ENCODE assay signal across 7 cellular contexts in genomic region chr11:3324724-3325123, GRCh38. TPM values are rescaled to one million over a fixed set of nuclear protein-coding genes. Genes with fewer than 3 reads are reported as not detected.
DNase-seq lines count a peak whose midpoint lies in the region; ATAC-seq, FAIRE-seq and TF ChIP-seq lines count a peak whose summit lies in the region.
"Not testable (repeated sequence)": the region's sequence is repeated elsewhere in the genome, so short reads cannot be mapped to it uniquely, and the experiment has no call there.

No MANE protein-coding gene starts in this region.

- H3K27ac ChIP-seq in HepG2 (ENCODE audit: extremely low read length, insufficient read depth, low read length), result not testable (repeated sequence)

- not testable (repeated sequence) for BruUV-seq in HepG2 (replicated peaks; lab: Mats Ljungman, UMichigan)

- not testable (repeated sequence) for TF ChIP-seq CTCF in bronchial epithelial cell (IDR thresholded peaks at IDR 0.05; ENCODE audit: insufficient read depth, low read length, severe bottlenecking); HepG2 (CRISPR knock-in tag; IDR thresholded peaks at IDR 0.05)

- not testable (repeated sequence) for TF ChIP-seq EP300 in HepG2 (IDR thresholded peaks at IDR 0.05; ENCODE audit: low read depth in 2 of 2, low read length in 2 of 2); HepG2 (CRISPR knock-in tag; IDR thresholded peaks at IDR 0.05; ENCODE audit: borderline replicate concordance)

- not testable (repeated sequence) for H3K27ac Mint-ChIP-seq in natural killer cell treated with Interleukin-12 subunit alpha and Interleukin-12 subunit beta and Interleukin-15 and Interleukin-18, amount 100 ng/mL, for 72 hours

- POLR2A ChIA-PET in HepG2 (lab: Yijun Ruan, JAX), result not testable (repeated sequence)

- in situ Hi-C loops in HepG2 (cut with HindIII; ENCODE audit: extremely low pct_ligation_motif_present, low pct_unique_long_range_greater_than_20kb), result not testable (repeated sequence)

- H3K4me1 ChIP-seq in HepG2 (ENCODE audit: insufficient read depth, low read length), result not testable (repeated sequence)

- H4K20me1 ChIP-seq in HepG2 (ENCODE audit: insufficient read depth, low read length), result not testable (repeated sequence)

- not testable (repeated sequence) for H2AFZ ChIP-seq in HepG2 (ENCODE audit: low read length)

- not testable (repeated sequence) for H3K9me3 ChIP-seq in HepG2 (ENCODE audit: low read length)

- not testable (repeated sequence) for H3K9ac ChIP-seq in HepG2 (ENCODE audit: insufficient read depth, low read depth, low read length)

- FAIRE-seq in GM19239 (lab: Jason Lieb, UNC) (peak; percentile 75), RCC 7860 (lab: Jason Lieb, UNC) (peak; percentile 79), bronchial epithelial cell (lab: Jason Lieb, UNC) (peak; percentile 79), HepG2 (lab: Jason Lieb, UNC) (peak; percentile 92)

- not testable (repeated sequence) for H3K36me3 Mint-ChIP-seq in activated T-cell treated with anti-CD3 and anti-CD28 coated beads, Interleukin-2, amount 50 U/mL, for 4 hours (ENCODE audit: insufficient read depth); natural killer cell treated with Interleukin-12 subunit alpha and Interleukin-12 subunit beta and Interleukin-15 and Interleukin-18, amount 100 ng/mL, for 72 hours

- ATAC-seq in activated T-cell treated with anti-CD3 and anti-CD28 coated beads, Interleukin-2, amount 50 U/mL, for 4 hours, result peak; percentile 63 to 69
- ATAC-seq in Right ventricle myocardium superior (ENCODE audit: poor library complexity), result peak; percentile 45
- ATAC-seq in HepG2, result peak; percentile 47; the same call in 2 of the 3 replicates
- ATAC-seq in natural killer cell treated with Interleukin-12 subunit alpha and Interleukin-12 subunit beta and Interleukin-15 and Interleukin-18, amount 100 ng/mL, for 72 hours, result peak; percentile 48 to 78

- H3K4me3 Mint-ChIP-seq in activated T-cell treated with anti-CD3 and anti-CD28 coated beads, Interleukin-2, amount 50 U/mL, for 4 hours; natural killer cell treated with Interleukin-12 subunit alpha and Interleukin-12 subunit beta and Interleukin-15 and Interleukin-18, amount 100 ng/mL, for 72 hours: not testable (repeated sequence)

- H3K27me3 Mint-ChIP-seq in activated T-cell treated with anti-CD3 and anti-CD28 coated beads, Interleukin-2, amount 50 U/mL, for 4 hours (ENCODE audit: low read depth); natural killer cell treated with Interleukin-12 subunit alpha and Interleukin-12 subunit beta and Interleukin-15 and Interleukin-18, amount 100 ng/mL, for 72 hours: not testable (repeated sequence)

- no CpG with 5 or more reads among the region's 3 CpGs for WGBS in HepG2 (ENCODE audit: low lambda C conversion rate)

- not testable (repeated sequence) for H3K79me2 ChIP-seq in HepG2 (ENCODE audit: insufficient read depth, low read length)

- TF ChIP-seq POLR2A in HepG2 (IDR thresholded peaks at IDR 0.05; ENCODE audit: insufficient read depth in 1 of 2, low read depth in 2 of 2, low read length in 2 of 2), result not testable (repeated sequence)

- intact Hi-C loops in Right ventricle myocardium superior (cut with DNase I); HepG2 (cut with micrococcal nuclease; ENCODE audit: unreplicated experiment): not testable (repeated sequence)

- H3K36me3 ChIP-seq in bronchial epithelial cell (ENCODE audit: control insufficient read depth, insufficient read depth, low read length); HepG2 (replicated peaks in 1 of 2; ENCODE audit: control insufficient read depth in 1 of 2, insufficient read depth in 2 of 2, low read length in 2 of 2): not testable (repeated sequence)

- not testable (repeated sequence) for H3K4me3 ChIP-seq in bronchial epithelial cell (ENCODE audit: low read depth, low read length); HepG2 (replicated peaks in 1 of 3; ENCODE audit: insufficient read depth in 1 of 3, low read depth in 2 of 3, low read length in 3 of 3)

- H3K4me1 Mint-ChIP-seq in activated T-cell treated with anti-CD3 and anti-CD28 coated beads, Interleukin-2, amount 50 U/mL, for 4 hours (ENCODE audit: low read depth); natural killer cell treated with Interleukin-12 subunit alpha and Interleukin-12 subunit beta and Interleukin-15 and Interleukin-18, amount 100 ng/mL, for 72 hours (ENCODE audit: low read depth in 2 of 2): not testable (repeated sequence)

- not testable (repeated sequence) for TF ChIP-seq RAD21 in HepG2 (CRISPR knock-in tag; IDR thresholded peaks at IDR 0.05)

- not testable (repeated sequence) for H3K27me3 ChIP-seq in bronchial epithelial cell (ENCODE audit: control insufficient read depth, insufficient read depth, low read length); HepG2 (ENCODE audit: control insufficient read depth in 1 of 2, insufficient read depth in 2 of 2, low read length in 2 of 2)

- H3K9me3 Mint-ChIP-seq in activated T-cell treated with anti-CD3 and anti-CD28 coated beads, Interleukin-2, amount 50 U/mL, for 4 hours; natural killer cell treated with Interleukin-12 subunit alpha and Interleukin-12 subunit beta and Interleukin-15 and Interleukin-18, amount 100 ng/mL, for 72 hours: not testable (repeated sequence)

- CTCF ChIA-PET in HepG2 (lab: Yijun Ruan, JAX; ENCODE audit: low intra/inter-chr PET ratio, low total read pairs), result not testable (repeated sequence)

- not testable (repeated sequence) for DNase-seq in GM19239 (ENCODE audit: insufficient read length, low spot score); RCC 7860 (ENCODE audit: low spot score); activated T-cell treated with anti-CD3 and anti-CD28 coated beads, Interleukin-2, amount 50 U/mL, for 4 hours; bronchial epithelial cell (ENCODE audit: low read depth); Right ventricle myocardium superior; HepG2 (ENCODE audit: low spot score); natural killer cell treated with Interleukin-12 subunit alpha and Interleukin-12 subunit beta and Interleukin-15 and Interleukin-18, amount 100 ng/mL, for 72 hours (ENCODE audit: low spot score)

- H3K4me2 ChIP-seq in HepG2 (ENCODE audit: low read depth, low read length), result not testable (repeated sequence)

RNA-seq across cellular contexts. Expression of gene ZNF195, which starts 54.2 kb away (rescaled TPM):
- 10 to 100 TPM; 35.5 to 44.3 (median 43.8) TPM for total RNA-seq in activated T-cell treated with anti-CD3 and anti-CD28 coated beads, Interleukin-2, amount 50 U/mL, for 4 hours
- total RNA-seq in bronchial epithelial cell (15.0 and 22.9 TPM in 2 replicates), Right ventricle myocardium superior (8.7 TPM), HepG2 (2016; rRNA removed; fragmentation: Illumina TruSeq; extraction: Trizol) (31.4 and 38.0 TPM in 2 replicates)
- 6.4 and 8.5 TPM in 2 replicates for total RNA-seq in HepG2 (2016; cell fraction: cytosol; rRNA removed; fragmentation: Illumina TruSeq; extraction: Trizol; ENCODE audit: low read depth)
- total RNA-seq in HepG2 (2016; cell fraction: insoluble cytoplasmic fraction; rRNA removed; fragmentation: Illumina TruSeq; extraction: Trizol), result 30.7 and 39.1 TPM in 2 replicates
- total RNA-seq in HepG2 (2016; cell fraction: membrane; rRNA removed; fragmentation: Illumina TruSeq; extraction: Trizol), result 16.1 and 20.2 TPM in 2 replicates
- 54.8 and 59.5 TPM in 2 replicates for total RNA-seq in HepG2 (2016; cell fraction: nucleus; rRNA removed; fragmentation: Illumina TruSeq; extraction: Trizol)
- 12.7 and 17.3 TPM in 2 replicates for polyA plus RNA-seq in HepG2 (2011; rRNA removed)
- polyA plus RNA-seq in HepG2 (2011; cell fraction: cytosol; rRNA removed), result 6.8 and 9.5 TPM in 2 replicates
- 15.8 and 17.7 TPM in 2 replicates for polyA plus RNA-seq in HepG2 (2011; cell fraction: nucleus; rRNA removed)
- 11.5 and 12.3 TPM in 2 replicates for polyA plus RNA-seq in HepG2 (2012)
- 3.2 and 3.6 TPM in 2 replicates for polyA plus RNA-seq in HepG2 (2016; cell fraction: cytosol; fragmentation: Illumina TruSeq; extraction: Trizol; ENCODE audit: low read depth)
- 29.8 and 32.0 TPM in 2 replicates for polyA plus RNA-seq in HepG2 (2016; cell fraction: insoluble cytoplasmic fraction; fragmentation: Illumina TruSeq; extraction: Trizol; ENCODE audit: low read depth)
- 5.8 and 6.2 TPM in 2 replicates for polyA plus RNA-seq in HepG2 (2016; cell fraction: membrane; fragmentation: Illumina TruSeq; extraction: Trizol; ENCODE audit: low read depth)
- polyA plus RNA-seq in HepG2 (2016; cell fraction: nucleus; fragmentation: Illumina TruSeq; extraction: Trizol; ENCODE audit: insufficient read depth, low read depth), result 78.0 and 83.8 TPM in 2 replicates
- 24.4 and 56.6 TPM in 2 replicates for polyA minus RNA-seq in HepG2 (2011; rRNA and poly(A)+ RNA removed; ENCODE audit: low replicate concordance)
- 8.7 and 9.2 TPM in 2 replicates for polyA minus RNA-seq in HepG2 (2011; cell fraction: cytosol; rRNA and poly(A)+ RNA removed)
- 63.3 and 70.1 TPM in 2 replicates for polyA minus RNA-seq in HepG2 (2011; cell fraction: nucleus; rRNA and poly(A)+ RNA removed)
- 10 to 100 TPM; 46.8 to 53.9 TPM for total RNA-seq in natural killer cell treated with Interleukin-12 subunit alpha and Interleukin-12 subunit beta and Interleukin-15 and Interleukin-18, amount 100 ng/mL, for 72 hours
